1 cellular context compared by ENCODE assay signal in the genomic region with DNA sequence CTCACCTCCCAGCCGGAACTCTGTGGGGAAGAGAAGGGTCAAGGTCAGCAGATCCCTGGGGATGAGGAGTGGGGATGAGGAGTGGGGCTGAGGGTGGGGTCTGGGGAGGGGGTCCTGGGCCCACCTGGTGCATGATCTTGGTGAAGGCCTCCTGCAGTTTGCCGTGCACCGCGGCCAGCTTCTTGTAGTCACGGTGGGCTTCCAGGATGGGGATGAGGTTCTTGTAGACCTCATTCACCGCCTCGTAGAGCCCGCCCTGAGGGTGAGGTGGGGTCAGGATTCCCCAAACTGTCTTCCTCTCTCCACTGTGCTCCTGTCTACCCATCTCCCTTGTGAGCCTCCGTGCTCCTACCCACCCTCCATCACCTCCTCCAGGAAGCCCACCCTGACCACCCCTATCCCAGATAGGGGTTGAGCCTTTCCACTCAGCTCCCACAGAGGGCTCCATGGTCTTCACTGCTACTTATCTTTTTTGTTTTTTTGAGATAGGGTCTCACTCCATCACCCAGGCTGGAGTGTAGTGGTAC.
TF ChIP-seq lines count a peak whose summit lies in the region.

No MANE protein-coding gene starts in this region.

TF ChIP-seq in SK-N-SH, 30 proteins besides CTCF, POLR2A, EP300 and RAD21 (continued from another document):
- TF ChIP-seq, protein P1, sequence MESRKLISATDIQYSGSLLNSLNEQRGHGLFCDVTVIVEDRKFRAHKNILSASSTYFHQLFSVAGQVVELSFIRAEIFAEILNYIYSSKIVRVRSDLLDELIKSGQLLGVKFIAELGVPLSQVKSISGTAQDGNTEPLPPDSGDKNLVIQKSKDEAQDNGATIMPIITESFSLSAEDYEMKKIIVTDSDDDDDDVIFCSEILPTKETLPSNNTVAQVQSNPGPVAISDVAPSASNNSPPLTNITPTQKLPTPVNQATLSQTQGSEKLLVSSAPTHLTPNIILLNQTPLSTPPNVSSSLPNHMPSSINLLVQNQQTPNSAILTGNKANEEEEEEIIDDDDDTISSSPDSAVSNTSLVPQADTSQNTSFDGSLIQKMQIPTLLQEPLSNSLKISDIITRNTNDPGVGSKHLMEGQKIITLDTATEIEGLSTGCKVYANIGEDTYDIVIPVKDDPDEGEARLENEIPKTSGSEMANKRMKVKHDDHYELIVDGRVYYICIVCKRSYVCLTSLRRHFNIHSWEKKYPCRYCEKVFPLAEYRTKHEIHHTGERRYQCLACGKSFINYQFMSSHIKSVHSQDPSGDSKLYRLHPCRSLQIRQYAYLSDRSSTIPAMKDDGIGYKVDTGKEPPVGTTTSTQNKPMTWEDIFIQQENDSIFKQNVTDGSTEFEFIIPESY (IDR thresholded peaks at IDR 0.05; ENCODE audit: borderline replicate concordance, low read depth) = no peak
- TF ChIP-seq RFX5 (IDR thresholded peaks at IDR 0.05; ENCODE audit: low read length) (no peak), ELF1 (IDR thresholded peaks at IDR 0.05) (no peak)
